1 cellular context compared by ENCODE assay signal in the genomic region with DNA sequence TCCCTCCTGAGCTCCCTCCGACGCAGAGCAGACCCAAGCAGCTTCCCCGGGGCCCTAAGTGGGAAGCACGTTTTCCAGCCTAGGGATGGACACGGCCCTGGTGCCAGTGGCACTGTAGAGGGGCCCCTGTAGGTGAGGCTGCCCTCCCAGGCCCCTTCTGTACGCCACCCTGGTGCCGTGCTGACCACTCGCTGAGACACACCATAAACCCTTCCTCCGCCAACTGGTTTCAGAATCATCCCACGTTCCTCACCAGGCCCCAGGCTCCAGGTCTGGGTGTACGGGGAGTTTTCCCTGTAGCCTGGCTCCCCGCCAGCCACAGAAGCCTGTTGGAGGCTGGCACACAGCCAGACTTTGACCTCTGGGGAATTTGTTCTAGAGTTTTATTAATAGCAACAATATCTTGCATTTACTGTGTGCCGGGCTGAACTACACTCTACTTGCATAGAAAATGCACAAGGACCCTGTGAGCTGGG.
TF ChIP-seq lines count a peak whose summit lies in the region.

No MANE protein-coding gene starts in this region.

TF ChIP-seq in GM23338, 12 proteins besides CTCF, POLR2A, EP300 and RAD21 (continued from another document):
- TF ChIP-seq, protein P1, sequence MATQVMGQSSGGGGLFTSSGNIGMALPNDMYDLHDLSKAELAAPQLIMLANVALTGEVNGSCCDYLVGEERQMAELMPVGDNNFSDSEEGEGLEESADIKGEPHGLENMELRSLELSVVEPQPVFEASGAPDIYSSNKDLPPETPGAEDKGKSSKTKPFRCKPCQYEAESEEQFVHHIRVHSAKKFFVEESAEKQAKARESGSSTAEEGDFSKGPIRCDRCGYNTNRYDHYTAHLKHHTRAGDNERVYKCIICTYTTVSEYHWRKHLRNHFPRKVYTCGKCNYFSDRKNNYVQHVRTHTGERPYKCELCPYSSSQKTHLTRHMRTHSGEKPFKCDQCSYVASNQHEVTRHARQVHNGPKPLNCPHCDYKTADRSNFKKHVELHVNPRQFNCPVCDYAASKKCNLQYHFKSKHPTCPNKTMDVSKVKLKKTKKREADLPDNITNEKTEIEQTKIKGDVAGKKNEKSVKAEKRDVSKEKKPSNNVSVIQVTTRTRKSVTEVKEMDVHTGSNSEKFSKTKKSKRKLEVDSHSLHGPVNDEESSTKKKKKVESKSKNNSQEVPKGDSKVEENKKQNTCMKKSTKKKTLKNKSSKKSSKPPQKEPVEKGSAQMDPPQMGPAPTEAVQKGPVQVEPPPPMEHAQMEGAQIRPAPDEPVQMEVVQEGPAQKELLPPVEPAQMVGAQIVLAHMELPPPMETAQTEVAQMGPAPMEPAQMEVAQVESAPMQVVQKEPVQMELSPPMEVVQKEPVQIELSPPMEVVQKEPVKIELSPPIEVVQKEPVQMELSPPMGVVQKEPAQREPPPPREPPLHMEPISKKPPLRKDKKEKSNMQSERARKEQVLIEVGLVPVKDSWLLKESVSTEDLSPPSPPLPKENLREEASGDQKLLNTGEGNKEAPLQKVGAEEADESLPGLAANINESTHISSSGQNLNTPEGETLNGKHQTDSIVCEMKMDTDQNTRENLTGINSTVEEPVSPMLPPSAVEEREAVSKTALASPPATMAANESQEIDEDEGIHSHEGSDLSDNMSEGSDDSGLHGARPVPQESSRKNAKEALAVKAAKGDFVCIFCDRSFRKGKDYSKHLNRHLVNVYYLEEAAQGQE (IDR thresholded peaks at IDR 0.05; ENCODE audit: unreplicated experiment): no peak
- TF ChIP-seq ZNF331 (CRISPR knock-in tag; IDR thresholded peaks at IDR 0.05; ENCODE audit: low read depth): no peak
